9 cellular contexts compared by ENCODE assay signal in the genomic region with DNA sequence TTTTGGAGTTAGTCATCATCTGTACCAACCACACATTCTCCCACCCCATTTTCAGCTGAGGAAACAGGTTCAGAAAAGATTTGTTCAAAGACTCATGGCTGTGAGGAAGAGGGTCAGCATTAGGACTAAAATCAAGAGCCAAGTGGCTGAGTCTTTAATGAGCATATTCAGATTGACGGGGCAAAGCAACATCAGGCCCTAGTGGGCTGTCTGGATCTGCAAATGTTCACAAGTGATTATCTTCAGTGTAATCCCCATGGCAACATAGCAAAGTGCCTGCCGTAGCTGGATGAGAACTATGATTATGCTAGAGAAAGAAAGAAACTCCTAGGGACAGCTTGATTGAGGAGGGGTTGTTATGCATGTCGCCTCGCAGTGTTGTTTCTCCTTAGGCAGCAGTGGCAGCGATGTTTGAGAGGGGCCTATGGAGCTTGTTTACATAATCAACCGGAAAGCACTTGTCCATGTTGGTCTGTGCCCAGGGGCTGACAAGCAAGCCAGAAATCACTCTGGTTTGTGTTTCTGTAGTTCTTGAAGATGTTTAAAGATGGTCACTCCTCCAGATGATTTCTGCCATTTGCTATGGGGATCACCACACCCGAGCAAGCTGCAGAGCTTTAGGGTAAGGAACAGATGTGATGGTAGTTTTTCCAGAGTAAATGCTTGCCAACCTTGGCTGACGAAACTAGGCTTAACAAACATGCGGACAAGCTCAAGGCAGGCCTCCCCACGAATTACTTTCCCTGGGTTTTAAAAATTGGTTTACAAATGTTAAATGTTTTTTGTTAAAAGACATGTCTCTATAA.
DNase-seq lines count a peak whose midpoint lies in the region; ATAC-seq and TF ChIP-seq lines count a peak whose summit lies in the region.
"Had no signal": no experiment of that assay in that cellular context is flagged by ENCODE, and none has a peak within 500 bp of the region (broad histone marks: within the 10 kb centered on the region; RNA-seq: fewer than 3 reads in every experiment).

No MANE protein-coding gene starts in this region.

- H3K4me3 Mint-ChIP-seq in WTC11, result no peak overlapping the region
- H3K4me3 Mint-ChIP-seq in T-helper 2 cell treated with Interferon-gamma antibody and Interleukin-4, amounts not matched to agents 5 μg/mL and 100 μg/mL, for 36 hours, result no peak overlapping the region

- H3K36me3 Mint-ChIP-seq in WTC11, result no peaks in the 10 kb centered on the region
- H3K36me3 Mint-ChIP-seq in T-helper 2 cell treated with Interferon-gamma antibody and Interleukin-4, amounts not matched to agents 5 μg/mL and 100 μg/mL, for 36 hours (ENCODE audit: low read depth), result no peaks in the 10 kb centered on the region

- peak overlapping the region; percentile 32 to 73 for H3K27ac ChIP-seq in right atrium auricular region

- H3K27me3 ChIP-seq in right atrium auricular region (no peaks in the 10 kb centered on the region), skeletal muscle satellite cell (ENCODE audit: control insufficient read depth, insufficient read depth, low read length) (no peaks in the 10 kb centered on the region), H7 (ENCODE audit: control insufficient read depth, insufficient read depth, low read length) (no peaks in the 10 kb centered on the region)

- peak overlapping the region; percentile 44 for H3K9ac ChIP-seq in skeletal muscle satellite cell (ENCODE audit: low read depth, low read length)

- H3K27me3 Mint-ChIP-seq in WTC11 (ENCODE audit: low read depth), result no peaks in the 10 kb centered on the region
- peaks cover 2% of the 10 kb centered on the region for H3K27me3 Mint-ChIP-seq in T-helper 2 cell treated with Interferon-gamma antibody and Interleukin-4, amounts not matched to agents 5 μg/mL and 100 μg/mL, for 36 hours (ENCODE audit: low read depth)

- peaks cover 0 to 31% of the 10 kb centered on the region in 2 donors for H3K4me1 ChIP-seq in right atrium auricular region
- peaks cover 47% of the 10 kb centered on the region for H3K4me1 ChIP-seq in skeletal muscle satellite cell (ENCODE audit: control insufficient read depth, insufficient read depth, low read length)

- TF ChIP-seq CTCF in WTC11 (IDR thresholded peaks at IDR 0.05), result no peak
- no peak for TF ChIP-seq CTCF in right atrium auricular region (IDR thresholded peaks at IDR 0.05)

- H3K36me3 ChIP-seq in right atrium auricular region (no peaks in the 10 kb centered on the region), skeletal muscle satellite cell (ENCODE audit: insufficient read depth, low read length) (no peaks in the 10 kb centered on the region), H7 (replicated peaks; ENCODE audit: control insufficient read depth, insufficient read depth, low read length) (no peaks in the 10 kb centered on the region)

- CTCF ChIA-PET in WTC11 (lab: Charles Lee), result interaction anchor here (0.7 to 3.7 kb wide), 21 partner anchors 8 to 1005 kb away, joined by 3 to 35 read pairs (median 4); no protein-coding TSS in a partner anchor

- ATAC-seq in WTC11, result peak; percentile 53

- no peak overlapping the region for H3K4me3 ChIP-seq in right atrium auricular region
- H3K4me3 ChIP-seq in skeletal muscle satellite cell (ENCODE audit: low read length), result no peak overlapping the region
- H3K4me3 ChIP-seq in H7 (ENCODE audit: insufficient read depth, low read depth, low read length), result no peak overlapping the region

- POLR2A ChIA-PET in WTC11 (lab: Charles Lee), result interaction anchor here (0.6 kb wide), 1 partner anchor 12 kb away, joined by 3 read pairs; no protein-coding TSS in a partner anchor

- H3K4me2 ChIP-seq in skeletal muscle satellite cell (ENCODE audit: low read length), result peak overlapping the region; percentile 32

- H3K9me3 Mint-ChIP-seq in WTC11, result no peaks in the 10 kb centered on the region
- no peaks in the 10 kb centered on the region for H3K9me3 Mint-ChIP-seq in T-helper 2 cell treated with Interferon-gamma antibody and Interleukin-4, amounts not matched to agents 5 μg/mL and 100 μg/mL, for 36 hours

- H3K9me3 ChIP-seq in right atrium auricular region (no peaks in the 10 kb centered on the region), skeletal muscle satellite cell (replicated peaks; ENCODE audit: low read length) (no peaks in the 10 kb centered on the region)

- peak; percentile 81 for DNase-seq in NCI-H1105 treated with DMSO at 0.1 percent for 48 hours (lab: John Stamatoyannopoulos, UW)
- no peak for DNase-seq in WTC11 (ENCODE audit: low spot score)
- no peak for DNase-seq in right atrium auricular region (ENCODE audit: low spot score)
- DNase-seq in H7, result no peak
- no peak for DNase-seq in HUDEP-2 (lab: John Stamatoyannopoulos, UW; ENCODE audit: unreplicated experiment in 76 of 76)
- DNase-seq in T-helper 2 cell treated with Interferon-gamma antibody and Interleukin-4, amounts not matched to agents 5 μg/mL and 100 μg/mL, for 36 hours (ENCODE audit: low spot score), result no peak
- DNase-seq: activated CD8-positive, alpha-beta memory T cell treated with anti-CD3 and anti-CD28 coated beads, Interleukin-2, amount 50 U/mL, for 4 hours; T-helper 9 cell had no signal

- peak overlapping the region; percentile 37; the same call in 1 of the 2 replicates for H3K27ac Mint-ChIP-seq in WTC11
- no peak overlapping the region for H3K27ac Mint-ChIP-seq in T-helper 2 cell treated with Interferon-gamma antibody and Interleukin-4, amounts not matched to agents 5 μg/mL and 100 μg/mL, for 36 hours

- H3K4me1 Mint-ChIP-seq in WTC11, result peaks cover 25% of the 10 kb centered on the region
- no peaks in the 10 kb centered on the region for H3K4me1 Mint-ChIP-seq in T-helper 2 cell treated with Interferon-gamma antibody and Interleukin-4, amounts not matched to agents 5 μg/mL and 100 μg/mL, for 36 hours (ENCODE audit: low read depth)

TF ChIP-seq in WTC11, 78 proteins besides CTCF, POLR2A, EP300 and RAD21:
- no peak for TF ChIP-seq NR2C2 (CRISPR knock-in tag; IDR thresholded peaks at IDR 0.05)
- TF ChIP-seq ZNF396 (CRISPR knock-in tag; IDR thresholded peaks at IDR 0.05; ENCODE audit: borderline replicate concordance), result no peak
- TF ChIP-seq, protein P1, sequence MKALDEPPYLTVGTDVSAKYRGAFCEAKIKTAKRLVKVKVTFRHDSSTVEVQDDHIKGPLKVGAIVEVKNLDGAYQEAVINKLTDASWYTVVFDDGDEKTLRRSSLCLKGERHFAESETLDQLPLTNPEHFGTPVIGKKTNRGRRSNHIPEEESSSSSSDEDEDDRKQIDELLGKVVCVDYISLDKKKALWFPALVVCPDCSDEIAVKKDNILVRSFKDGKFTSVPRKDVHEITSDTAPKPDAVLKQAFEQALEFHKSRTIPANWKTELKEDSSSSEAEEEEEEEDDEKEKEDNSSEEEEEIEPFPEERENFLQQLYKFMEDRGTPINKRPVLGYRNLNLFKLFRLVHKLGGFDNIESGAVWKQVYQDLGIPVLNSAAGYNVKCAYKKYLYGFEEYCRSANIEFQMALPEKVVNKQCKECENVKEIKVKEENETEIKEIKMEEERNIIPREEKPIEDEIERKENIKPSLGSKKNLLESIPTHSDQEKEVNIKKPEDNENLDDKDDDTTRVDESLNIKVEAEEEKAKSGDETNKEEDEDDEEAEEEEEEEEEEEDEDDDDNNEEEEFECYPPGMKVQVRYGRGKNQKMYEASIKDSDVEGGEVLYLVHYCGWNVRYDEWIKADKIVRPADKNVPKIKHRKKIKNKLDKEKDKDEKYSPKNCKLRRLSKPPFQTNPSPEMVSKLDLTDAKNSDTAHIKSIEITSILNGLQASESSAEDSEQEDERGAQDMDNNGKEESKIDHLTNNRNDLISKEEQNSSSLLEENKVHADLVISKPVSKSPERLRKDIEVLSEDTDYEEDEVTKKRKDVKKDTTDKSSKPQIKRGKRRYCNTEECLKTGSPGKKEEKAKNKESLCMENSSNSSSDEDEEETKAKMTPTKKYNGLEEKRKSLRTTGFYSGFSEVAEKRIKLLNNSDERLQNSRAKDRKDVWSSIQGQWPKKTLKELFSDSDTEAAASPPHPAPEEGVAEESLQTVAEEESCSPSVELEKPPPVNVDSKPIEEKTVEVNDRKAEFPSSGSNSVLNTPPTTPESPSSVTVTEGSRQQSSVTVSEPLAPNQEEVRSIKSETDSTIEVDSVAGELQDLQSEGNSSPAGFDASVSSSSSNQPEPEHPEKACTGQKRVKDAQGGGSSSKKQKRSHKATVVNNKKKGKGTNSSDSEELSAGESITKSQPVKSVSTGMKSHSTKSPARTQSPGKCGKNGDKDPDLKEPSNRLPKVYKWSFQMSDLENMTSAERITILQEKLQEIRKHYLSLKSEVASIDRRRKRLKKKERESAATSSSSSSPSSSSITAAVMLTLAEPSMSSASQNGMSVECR (CRISPR knock-in tag; IDR thresholded peaks at IDR 0.05; ENCODE audit: borderline replicate concordance), result no peak
- TF ChIP-seq CREB1 (CRISPR knock-in tag; IDR thresholded peaks at IDR 0.05), result no peak
- TF ChIP-seq FOXJ3 (CRISPR knock-in tag; IDR thresholded peaks at IDR 0.05; ENCODE audit: borderline replicate concordance), result no peak
- TF ChIP-seq ZNF416 (CRISPR knock-in tag; IDR thresholded peaks at IDR 0.05), result no peak
- no peak for TF ChIP-seq ZNF138 (CRISPR knock-in tag; conservative IDR thresholded peaks at IDR 0.05)
- TF ChIP-seq TCF7 (CRISPR knock-in tag; IDR thresholded peaks at IDR 0.05; ENCODE audit: low read depth), result no peak
- TF ChIP-seq, protein P2, sequence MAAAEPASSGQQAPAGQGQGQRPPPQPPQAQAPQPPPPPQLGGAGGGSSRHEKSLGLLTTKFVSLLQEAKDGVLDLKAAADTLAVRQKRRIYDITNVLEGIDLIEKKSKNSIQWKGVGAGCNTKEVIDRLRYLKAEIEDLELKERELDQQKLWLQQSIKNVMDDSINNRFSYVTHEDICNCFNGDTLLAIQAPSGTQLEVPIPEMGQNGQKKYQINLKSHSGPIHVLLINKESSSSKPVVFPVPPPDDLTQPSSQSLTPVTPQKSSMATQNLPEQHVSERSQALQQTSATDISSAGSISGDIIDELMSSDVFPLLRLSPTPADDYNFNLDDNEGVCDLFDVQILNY (CRISPR knock-in tag; IDR thresholded peaks at IDR 0.05), result no peak
- no peak for TF ChIP-seq RORB (CRISPR knock-in tag; IDR thresholded peaks at IDR 0.05)
- TF ChIP-seq ESRRA (CRISPR knock-in tag; IDR thresholded peaks at IDR 0.05; ENCODE audit: borderline replicate concordance), result no peak
